Comparison of ENCODE assay signal across 18 cellular contexts in genomic region chr1:151085953-151086559, GRCh38. TPM values are rescaled to one million over a fixed set of nuclear protein-coding genes. Genes with fewer than 3 reads are reported as not detected.
"Had no signal": no experiment of that assay in that cellular context is flagged by ENCODE, and none has a peak within 500 bp of the region (broad histone marks: within the 10 kb centered on the region; RNA-seq: fewer than 3 reads in every experiment).

No MANE protein-coding gene starts in this region.

- DNase-seq: activated B cell treated with CpG ODN at 0.5 μM for 24 hours; activated CD4-positive, alpha-beta memory T cell treated with anti-CD3 and anti-CD28 coated beads for 36 hours; activated CD4-positive, alpha-beta T cell treated with anti-CD3 and anti-CD28 coated beads for 4 hours; activated naive CD4-positive, alpha-beta T cell; activated naive CD8-positive, alpha-beta T cell treated with anti-CD3 and anti-CD28 coated beads for 36 hours; amygdala; dermis blood vessel endothelial cell; effector memory CD8-positive, alpha-beta T cell; foreskin fibroblast; mesenchymal stem cell; naive thymus-derived CD4-positive, alpha-beta T cell; right cardiac atrium; small intestine; stimulated activated CD4-positive, alpha-beta T cell treated with anti-CD3 and anti-CD28 coated beads, Interleukin-15, amount 100 ng/mL, for 24 hours; stimulated activated CD4-positive, alpha-beta T cell treated with anti-CD3 and anti-CD28 coated beads, Interleukin-2, amount 100 ng/mL, for 48 hours had no signal

- ATAC-seq: activated T-helper 17 cell treated with anti-CD3 and anti-CD28 coated beads, Interleukin-2, amount 50 U/mL, for 72 hours; effector memory CD8-positive, alpha-beta T cell; naive thymus-derived CD4-positive, alpha-beta T cell; psoas muscle; right cardiac atrium had no signal

RNA-seq across cellular contexts. Expression of gene BNIPL, which starts 49.7 kb away (rescaled TPM):
- total RNA-seq: glomerular endothelial cell had no signal
